In the genomic region with DNA sequence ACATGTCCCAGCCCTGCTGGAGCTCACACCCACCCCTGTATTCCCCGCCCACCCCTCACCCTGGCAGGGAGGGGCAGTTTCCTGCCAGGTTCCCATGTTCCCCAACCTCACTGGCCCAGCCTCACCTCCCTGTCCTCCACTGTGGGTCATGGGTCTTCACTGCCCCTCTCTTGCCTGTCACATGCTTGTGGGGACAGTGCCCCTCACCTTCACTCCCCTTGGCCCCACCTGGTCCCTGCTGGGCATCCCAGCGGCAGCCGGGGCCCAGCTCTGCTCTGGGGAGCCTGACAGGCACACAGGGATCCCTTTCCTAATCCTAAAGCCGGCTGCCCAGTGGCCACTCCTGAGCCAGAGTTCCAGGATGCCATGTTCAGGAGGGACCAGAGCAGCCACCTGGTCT, we compare ENCODE assay signal across 1 cellular context.
TF ChIP-seq lines count a peak whose summit lies in the region.

No MANE protein-coding gene starts in this region.

TF ChIP-seq in HCT116, 20 proteins besides CTCF, POLR2A, EP300 and RAD21:
- TF ChIP-seq ZBTB33 (IDR thresholded peaks at IDR 0.05; ENCODE audit: extremely low read depth, insufficient replicate concordance, low read length) (no peak), FOSL1 (IDR thresholded peaks at IDR 0.05; ENCODE audit: low read depth) (no peak), TCF7L2 (IDR thresholded peaks at IDR 0.05; ENCODE audit: borderline replicate concordance, extremely low read depth, insufficient read depth, insufficient read length) (no peak), SP1 (IDR thresholded peaks at IDR 0.05; ENCODE audit: low read depth) (no peak), ZNF274 (IDR thresholded peaks at IDR 0.05; ENCODE audit: low read depth, low read length) (no peak), POLR2AphosphoS5 (IDR thresholded peaks at IDR 0.05; ENCODE audit: low read depth, low read length) (no peak), EGR1 (IDR thresholded peaks at IDR 0.05; ENCODE audit: low read depth) (no peak), ZFX (IDR thresholded peaks at IDR 0.05) (no peak), ELF1 (IDR thresholded peaks at IDR 0.05; ENCODE audit: borderline replicate concordance, low read depth) (no peak)
